10 cellular contexts compared by ENCODE assay signal in genomic region chr12:27123642-27124041, GRCh38. TPM values are rescaled to one million over a fixed set of nuclear protein-coding genes. Genes with fewer than 3 reads are reported as not detected.
A peak's percentile ranks its signal among the peaks of the same experiment; 100 is the strongest.
DNase-seq lines count a peak whose midpoint lies in the region; ATAC-seq and TF ChIP-seq lines count a peak whose summit lies in the region.
"Had no signal": no experiment of that assay in that cellular context is flagged by ENCODE, and none has a peak within 500 bp of the region (broad histone marks: within the 10 kb centered on the region; RNA-seq: fewer than 3 reads in every experiment).

No MANE protein-coding gene starts in this region.

- no peak overlapping the region for H3K18ac ChIP-seq in mesendoderm (ENCODE audit: low read length)

- no peak overlapping the region for H3K23ac ChIP-seq in mesendoderm (ENCODE audit: low read length)

- H3K4me1 ChIP-seq in mesendoderm (ENCODE audit: control insufficient read depth, low read depth, low read length), result no peaks in the 10 kb centered on the region

- H2BK5ac ChIP-seq in mesendoderm (ENCODE audit: low read length), result no peak overlapping the region

- TF ChIP-seq CTCF in GM06990 (IDR thresholded peaks at IDR 0.05; ENCODE audit: insufficient read depth, low read length, poor library complexity, severe bottlenecking), result peak; percentile 10
- peak; percentile 63 for TF ChIP-seq CTCF in VCaP (conservative IDR thresholded peaks at IDR 0.05)

- H3K9me3 Mint-ChIP-seq in activated CD4-positive, alpha-beta T cell treated with anti-CD3 and anti-CD28 coated beads, Interleukin-2, amount 10 ng/mL, durations not matched to agents 24 days and 14 days, result no peaks in the 10 kb centered on the region
- H3K9me3 Mint-ChIP-seq: stimulated activated naive CD8-positive, alpha-beta T cell treated with anti-CD3 and anti-CD28 coated beads, Interleukin-15, Interleukin-2, amounts not matched to agents 100 ng/mL and 50 ng/mL, for 24 hours had no signal

- no peak overlapping the region for H3K4ac ChIP-seq in mesendoderm (ENCODE audit: low read depth, low read length)

- no peak overlapping the region for H4K5ac ChIP-seq in mesendoderm (ENCODE audit: low read length)

- intact Hi-C loops in activated CD4-positive, alpha-beta T cell treated with anti-CD3 and anti-CD28 coated beads, Interleukin-2, amount 10 ng/mL, durations not matched to agents 24 days and 14 days (cut with micrococcal nuclease), result loop anchor here (5.0 kb wide), 1 partner anchor 86 kb away; no protein-coding TSS in a partner anchor

- no peak overlapping the region for H3K27ac ChIP-seq in VCaP
- no peak overlapping the region for H3K27ac ChIP-seq in mesendoderm (ENCODE audit: low read depth, low read length)
- H3K27ac ChIP-seq: neutrophil had no signal

- no CpG with 5 or more reads among the region's 3 CpGs for WGBS in mesendoderm (ENCODE audit: extremely low coverage, insufficient coverage, low lambda C conversion rate)

- H3K4me3 Mint-ChIP-seq in activated CD4-positive, alpha-beta T cell treated with anti-CD3 and anti-CD28 coated beads, Interleukin-2, amount 10 ng/mL, durations not matched to agents 24 days and 14 days, result no peak overlapping the region
- H3K4me3 Mint-ChIP-seq: stimulated activated naive CD8-positive, alpha-beta T cell treated with anti-CD3 and anti-CD28 coated beads, Interleukin-15, Interleukin-2, amounts not matched to agents 100 ng/mL and 50 ng/mL, for 24 hours had no signal

- H3K36me3 Mint-ChIP-seq in activated CD4-positive, alpha-beta T cell treated with anti-CD3 and anti-CD28 coated beads, Interleukin-2, amount 10 ng/mL, durations not matched to agents 24 days and 14 days (ENCODE audit: low read depth), result no peaks in the 10 kb centered on the region

- H3K79me2 ChIP-seq in mesendoderm (ENCODE audit: control insufficient read depth, insufficient read depth, low read length), result no peaks in the 10 kb centered on the region

- no peak overlapping the region for H3K27ac Mint-ChIP-seq in activated CD4-positive, alpha-beta T cell treated with anti-CD3 and anti-CD28 coated beads, Interleukin-2, amount 10 ng/mL, durations not matched to agents 24 days and 14 days
- H3K27ac Mint-ChIP-seq: stimulated activated naive CD8-positive, alpha-beta T cell treated with anti-CD3 and anti-CD28 coated beads, Interleukin-15, Interleukin-2, amounts not matched to agents 100 ng/mL and 50 ng/mL, for 24 hours had no signal

- H3K9ac ChIP-seq in mesendoderm (ENCODE audit: low read length), result no peak overlapping the region

- H2BK15ac ChIP-seq in mesendoderm (replicated peaks; ENCODE audit: low read depth), result no peak overlapping the region

- DNase-seq in GM06990 (ENCODE audit: extremely low read depth, insufficient read length), result no peak
- peak; percentile 41 for DNase-seq in Jurkat, Clone E6-1 (ENCODE audit: low read depth, low spot score)
- DNase-seq in mesendoderm, result peak; percentile 10
- DNase-seq in NOMO-1 treated with DMSO at 0.1 percent for 48 hours (lab: John Stamatoyannopoulos, UW; ENCODE audit: unreplicated experiment), result no peak
- no peak for DNase-seq in activated CD4-positive, alpha-beta T cell treated with anti-CD3 and anti-CD28 coated beads, Interleukin-2, amount 10 ng/mL, durations not matched to agents 24 days and 14 days

- peaks cover 3% of the 10 kb centered on the region for H3K27me3 Mint-ChIP-seq in activated CD4-positive, alpha-beta T cell treated with anti-CD3 and anti-CD28 coated beads, Interleukin-2, amount 10 ng/mL, durations not matched to agents 24 days and 14 days
- H3K27me3 Mint-ChIP-seq: stimulated activated naive CD8-positive, alpha-beta T cell treated with anti-CD3 and anti-CD28 coated beads, Interleukin-15, Interleukin-2, amounts not matched to agents 100 ng/mL and 50 ng/mL, for 24 hours had no signal

- H3K56ac ChIP-seq in mesendoderm (ENCODE audit: low read length), result no peak overlapping the region

- ATAC-seq in HG03196 (IDR thresholded peaks at IDR 0.05; ENCODE audit: unreplicated experiment) (no peak), HG02571 (IDR thresholded peaks at IDR 0.05; ENCODE audit: unreplicated experiment) (no peak)

- H2BK120ac ChIP-seq in mesendoderm (ENCODE audit: low read depth, low read length), result no peak overlapping the region

- no peaks in the 10 kb centered on the region for H3K4me1 Mint-ChIP-seq in activated CD4-positive, alpha-beta T cell treated with anti-CD3 and anti-CD28 coated beads, Interleukin-2, amount 10 ng/mL, durations not matched to agents 24 days and 14 days

- no peak overlapping the region for H3K4me2 ChIP-seq in mesendoderm (ENCODE audit: low read length)

- no peak overlapping the region for H4K8ac ChIP-seq in mesendoderm (ENCODE audit: low read depth, low read length)

- no peak overlapping the region for H3K4me3 ChIP-seq in GM06990 (replicated peaks; ENCODE audit: low read depth, low read length)
- H3K4me3 ChIP-seq in Jurkat, Clone E6-1 (ENCODE audit: low read length), result no peak overlapping the region
- no peak overlapping the region for H3K4me3 ChIP-seq in mesendoderm (ENCODE audit: low read length)

- H3K27me3 ChIP-seq in GM06990 (replicated peaks; ENCODE audit: control insufficient read depth, insufficient read depth, low read length) (no peaks in the 10 kb centered on the region), mesendoderm (ENCODE audit: insufficient read depth, low read length, poor library complexity) (no peaks in the 10 kb centered on the region)
- H3K27me3 ChIP-seq: neutrophil had no signal

- no peaks in the 10 kb centered on the region for H3K79me1 ChIP-seq in mesendoderm (ENCODE audit: low read length)

- H3K36me3 ChIP-seq in GM06990 (ENCODE audit: control insufficient read depth, insufficient read depth, low read length), result no peaks in the 10 kb centered on the region
- H3K36me3 ChIP-seq in mesendoderm (ENCODE audit: control insufficient read depth, insufficient read depth, low read length), result no peaks in the 10 kb centered on the region
- H3K36me3 ChIP-seq: neutrophil had no signal

- H2AK5ac ChIP-seq in mesendoderm (ENCODE audit: low read length), result no peak overlapping the region

RNA-seq across cellular contexts. Expression of gene C12orf71, which starts 41.3 kb away (rescaled TPM):
- not detected for polyA plus RNA-seq in Jurkat, Clone E6-1 (2012; ENCODE audit: insufficient read depth, insufficient read length)
- polyA plus RNA-seq in mesendoderm (2013, experiment 1 of 2), result not detected
- polyA plus RNA-seq in mesendoderm (2013, experiment 2 of 2), result not detected
- not detected in 2 replicates for total RNA-seq in activated CD4-positive, alpha-beta T cell treated with anti-CD3 and anti-CD28 coated beads, Interleukin-2, amount 10 ng/mL, durations not matched to agents 24 days and 14 days

Comparison
In these comparisons a context has a peak if more than half of its experiments do, and no peak if none do; other contexts are left out.
1. DNase-seq: peak in Jurkat, Clone E6-1 (single experiment) and mesendoderm (single experiment); none in GM06990 (single experiment), NOMO-1 treated with DMSO at 0.1 percent for 48 hours (single experiment) and activated CD4-positive, alpha-beta T cell treated with anti-CD3 and anti-CD28 coated beads, Interleukin-2, amount 10 ng/mL, durations not matched to agents 24 days and 14 days (single experiment).